1 cellular context compared by ENCODE assay signal in the genomic region with DNA sequence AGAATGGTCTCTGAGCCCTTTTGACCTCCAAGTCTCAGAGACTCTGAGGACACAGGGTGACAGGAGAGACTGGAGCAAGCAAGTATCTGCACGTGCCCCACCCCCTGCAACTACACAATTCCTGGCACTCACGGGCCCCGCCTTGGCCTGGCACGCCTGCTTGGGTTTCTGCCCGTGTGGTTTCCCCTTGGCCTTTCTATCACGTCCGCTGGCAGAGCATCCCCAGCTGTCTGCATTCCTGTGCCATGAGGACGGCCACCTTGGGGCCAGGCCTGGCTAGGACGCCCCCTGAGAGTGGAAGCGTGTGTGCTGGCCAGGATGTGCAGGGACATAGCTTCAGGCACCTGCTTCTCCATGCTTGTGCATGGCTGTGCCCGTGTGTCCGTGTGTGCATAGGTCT.
TF ChIP-seq lines count a peak whose summit lies in the region.

No MANE protein-coding gene starts in this region.

TF ChIP-seq in IMR-90, 13 proteins besides CTCF, POLR2A, EP300 and RAD21:
- TF ChIP-seq CEBPB (IDR thresholded peaks at IDR 0.05; ENCODE audit: low read depth, low read length) (no peak), BHLHE40 (IDR thresholded peaks at IDR 0.05; ENCODE audit: low read depth, low read length) (0 out of 2 replicates have a peak, but pooled peaks have one; percentile 8)
